ENCODE assay signal across 8 cellular contexts in the genomic region with DNA sequence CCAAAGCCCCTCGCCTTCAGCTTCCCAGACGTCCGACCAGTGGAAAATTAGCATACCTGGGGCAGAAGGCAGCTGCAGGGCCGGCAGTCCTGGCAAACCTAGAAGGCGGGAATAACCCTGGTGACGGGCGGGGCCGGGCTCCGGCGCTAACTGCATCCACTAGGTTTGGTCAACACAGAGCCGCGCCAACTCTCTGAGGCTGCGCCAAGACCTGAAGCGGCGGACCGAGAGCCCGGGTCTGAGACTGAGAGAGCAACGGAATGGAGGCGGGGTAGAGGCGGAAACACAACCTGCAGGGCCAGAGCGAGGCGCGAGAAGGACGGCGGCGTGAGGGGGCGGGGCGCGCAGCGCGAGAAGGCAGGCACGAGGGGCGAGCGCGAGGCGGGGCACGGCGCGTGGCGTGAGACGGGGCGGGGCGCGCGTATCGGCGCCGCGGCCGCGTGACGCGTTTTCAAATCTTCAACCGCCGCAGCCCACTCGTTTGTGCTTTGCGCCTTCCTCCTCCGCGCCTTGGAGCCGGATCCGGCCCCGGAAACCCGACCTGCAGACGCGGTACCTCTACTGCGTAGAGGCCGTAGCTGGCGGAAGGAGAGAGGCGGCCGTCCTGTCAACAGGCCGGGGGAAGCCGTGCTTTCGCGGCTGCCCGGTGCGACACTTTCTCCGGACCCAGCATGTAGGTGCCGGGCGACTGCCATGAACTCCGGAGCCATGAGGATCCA. TPM values are rescaled to one million over a fixed set of nuclear protein-coding genes. Genes with fewer than 3 reads are reported as not detected.
DNase-seq lines count a peak whose midpoint lies in the region; FAIRE-seq and TF ChIP-seq lines count a peak whose summit lies in the region.

A gene with protein sequence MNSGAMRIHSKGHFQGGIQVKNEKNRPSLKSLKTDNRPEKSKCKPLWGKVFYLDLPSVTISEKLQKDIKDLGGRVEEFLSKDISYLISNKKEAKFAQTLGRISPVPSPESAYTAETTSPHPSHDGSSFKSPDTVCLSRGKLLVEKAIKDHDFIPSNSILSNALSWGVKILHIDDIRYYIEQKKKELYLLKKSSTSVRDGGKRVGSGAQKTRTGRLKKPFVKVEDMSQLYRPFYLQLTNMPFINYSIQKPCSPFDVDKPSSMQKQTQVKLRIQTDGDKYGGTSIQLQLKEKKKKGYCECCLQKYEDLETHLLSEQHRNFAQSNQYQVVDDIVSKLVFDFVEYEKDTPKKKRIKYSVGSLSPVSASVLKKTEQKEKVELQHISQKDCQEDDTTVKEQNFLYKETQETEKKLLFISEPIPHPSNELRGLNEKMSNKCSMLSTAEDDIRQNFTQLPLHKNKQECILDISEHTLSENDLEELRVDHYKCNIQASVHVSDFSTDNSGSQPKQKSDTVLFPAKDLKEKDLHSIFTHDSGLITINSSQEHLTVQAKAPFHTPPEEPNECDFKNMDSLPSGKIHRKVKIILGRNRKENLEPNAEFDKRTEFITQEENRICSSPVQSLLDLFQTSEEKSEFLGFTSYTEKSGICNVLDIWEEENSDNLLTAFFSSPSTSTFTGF (plus strand): TSS at position 454 of the 719 bp plus-strand sequence. CDS start 240 bp downstream, at position 694.
A gene with protein sequence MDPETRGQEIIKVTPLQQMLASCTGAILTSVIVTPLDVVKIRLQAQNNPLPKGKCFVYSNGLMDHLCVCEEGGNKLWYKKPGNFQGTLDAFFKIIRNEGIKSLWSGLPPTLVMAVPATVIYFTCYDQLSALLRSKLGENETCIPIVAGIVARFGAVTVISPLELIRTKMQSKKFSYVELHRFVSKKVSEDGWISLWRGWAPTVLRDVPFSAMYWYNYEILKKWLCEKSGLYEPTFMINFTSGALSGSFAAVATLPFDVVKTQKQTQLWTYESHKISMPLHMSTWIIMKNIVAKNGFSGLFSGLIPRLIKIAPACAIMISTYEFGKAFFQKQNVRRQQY (minus strand): TSS at position 321 of the 719 bp plus-strand sequence. CDS start 17,633 bp downstream, outside the sequence.

- H4K8ac ChIP-seq in neuronal stem cell (ENCODE audit: low read depth, low read length), result no peak within 1 kb of the TSS

- WGBS in neuronal stem cell (ENCODE audit: extremely low coverage in 2 of 2, insufficient read length in 2 of 2, insufficient replicate concordance in 1 of 2), 2 donors, result no CpG with 5 or more reads among the region's 80 CpGs

- H3K36me3 ChIP-seq in neuronal stem cell (replicated peaks in 1 of 2; ENCODE audit: control insufficient read depth in 2 of 2, insufficient read depth in 2 of 2, low read length in 2 of 2) (peaks cover 7 to 42% of the 10 kb centered on the region in 2 donors), subcutaneous abdominal adipose tissue (ENCODE audit: control insufficient read depth in 5 of 5, insufficient read depth in 5 of 5, low read length in 5 of 5) (peaks cover 0 to 4% (median 0%) of the 10 kb centered on the region in 5 donors)

- no peak for TF ChIP-seq CTCF in HFFc6 (IDR thresholded peaks at IDR 0.05)

- FAIRE-seq in frontal cortex (lab: Jason Lieb, UNC), result no peak

- H3K23ac ChIP-seq in neuronal stem cell (ENCODE audit: low read depth, low read length, poor library complexity), result peak within 1 kb of the TSS; percentile 83

- peaks cover 6% of the 10 kb centered on the region; the same call in 1 of the 2 replicates for H3K9me3 Mint-ChIP-seq in HFFc6

- H3K4me3 ChIP-seq in neuronal stem cell (ENCODE audit: low read length in 2 of 2), result peak within 1 kb of the TSS; percentile 87 to 93
- peak within 1 kb of the TSS; percentile 87 to 91 (median 91) for H3K4me3 ChIP-seq in subcutaneous abdominal adipose tissue (ENCODE audit: low read depth in 1 of 5, low read length in 5 of 5)

- H2BK120ac ChIP-seq in neuronal stem cell (ENCODE audit: low read depth, low read length), result peak within 1 kb of the TSS; percentile 72

- H3K4me1 Mint-ChIP-seq in HFFc6 (ENCODE audit: low read depth), result peaks cover 37% of the 10 kb centered on the region

- H3K27ac ChIP-seq in neuronal stem cell (replicated peaks; ENCODE audit: low read length) (peak within 1 kb of the TSS; percentile 96), subcutaneous abdominal adipose tissue (ENCODE audit: low read depth, low read length) (peak within 1 kb of the TSS; percentile 88)

- H2BK5ac ChIP-seq in neuronal stem cell (ENCODE audit: low read length), result peak within 1 kb of the TSS; percentile 94

- no peaks in the 10 kb centered on the region; the same call in 1 of the 2 replicates for H3K27me3 Mint-ChIP-seq in HFFc6 (ENCODE audit: insufficient read depth)

- peak within 1 kb of the TSS; percentile 97 for H3K27ac Mint-ChIP-seq in HFFc6

- H3K14ac ChIP-seq in neuronal stem cell (ENCODE audit: low read length), result peak within 1 kb of the TSS; percentile 89

- H3K27me3 ChIP-seq in neuronal stem cell (ENCODE audit: control insufficient read depth in 3 of 3, insufficient read depth in 3 of 3, low read depth in 1 of 3, low read length in 3 of 3) (no peaks in the 10 kb centered on the region), subcutaneous abdominal adipose tissue (ENCODE audit: control insufficient read depth in 5 of 5, insufficient read depth in 4 of 5, low read length in 5 of 5) (no peaks in the 10 kb centered on the region)

- H3K79me1 ChIP-seq in neuronal stem cell (ENCODE audit: low read depth, low read length), result peaks cover 3% of the 10 kb centered on the region

- peak within 1 kb of the TSS; percentile 89 for H2AK5ac ChIP-seq in neuronal stem cell (ENCODE audit: low read depth, low read length)

- peak within 1 kb of the TSS; percentile 89 for H2BK15ac ChIP-seq in neuronal stem cell (ENCODE audit: low read length)

- peaks cover 19% of the 10 kb centered on the region for H3K36me3 Mint-ChIP-seq in HFFc6 (ENCODE audit: low read depth)

- peaks cover 4 to 5% of the 10 kb centered on the region in 2 donors for H3K4me1 ChIP-seq in neuronal stem cell (ENCODE audit: control insufficient read depth in 2 of 2, insufficient read depth in 1 of 2, low read depth in 1 of 2, low read length in 2 of 2)
- peaks cover 0 to 31% (median 28%) of the 10 kb centered on the region in 5 donors for H3K4me1 ChIP-seq in subcutaneous abdominal adipose tissue (ENCODE audit: control insufficient read depth in 5 of 5, insufficient read depth in 5 of 5, low read length in 5 of 5)

- no peak within 1 kb of the TSS for H2BK12ac ChIP-seq in neuronal stem cell (ENCODE audit: low read length)

- in situ Hi-C loops in SK-MEL-5 (cut with HindIII; ENCODE audit: low pct_unique_long_range_greater_than_20kb, low sequenced_read_pairs), result no loop called here

- peak within 1 kb of the TSS; percentile 98 for H3K18ac ChIP-seq in neuronal stem cell (ENCODE audit: low read length)

- peak within 1 kb of the TSS; percentile 66 for H3K4me2 ChIP-seq in neuronal stem cell (ENCODE audit: insufficient read depth, low read length, poor library complexity, severe bottlenecking)

- peak within 1 kb of the TSS; percentile 99 for H3K4me3 Mint-ChIP-seq in HFFc6

- DNase-seq in GM04504 (ENCODE audit: low read depth) (peak; percentile 83), HFFc6 (peak; percentile 92), NAMALWA (ENCODE audit: low spot score) (peak; percentile 98), SK-MEL-5 (ENCODE audit: low read depth, low spot score) (peak; percentile 98), frontal cortex (ENCODE audit: low spot score in 2 of 2) (peak; percentile 87 to 89), neuronal stem cell (ENCODE audit: low spot score) (peak; percentile 90)
- DNase-seq in activated naive CD4-positive, alpha-beta T cell treated with Interleukin-2 at 50 U/mL for 16 hours, result peak; percentile 97

- peak within 1 kb of the TSS; percentile 92 for H2AFZ ChIP-seq in neuronal stem cell (ENCODE audit: low read length)

- H3K9me3 ChIP-seq in neuronal stem cell (replicated peaks in 1 of 2; ENCODE audit: control insufficient read depth in 2 of 2, insufficient read depth in 1 of 2, low read depth in 1 of 2, low read length in 2 of 2) (peaks cover 1 to 26% of the 10 kb centered on the region in 2 donors), subcutaneous abdominal adipose tissue (ENCODE audit: control insufficient read depth in 5 of 5, low read length in 5 of 5) (peaks cover 0 to under 1% (median 0%) of the 10 kb centered on the region in 5 donors)

- H4K91ac ChIP-seq in neuronal stem cell (ENCODE audit: low read depth, low read length, poor library complexity), result no peak within 1 kb of the TSS

- H3K9ac ChIP-seq in neuronal stem cell (ENCODE audit: low read depth, low read length, poor library complexity) (peak within 1 kb of the TSS; percentile 94), subcutaneous abdominal adipose tissue (ENCODE audit: low read length in 5 of 5) (peak within 1 kb of the TSS; percentile 78 to 92 (median 81))

- H3K4ac ChIP-seq in neuronal stem cell (ENCODE audit: low read length), result peak within 1 kb of the TSS; percentile 11

RNA-seq across cellular contexts. Expression of the first gene that starts in this region (rescaled TPM):
- 10 to 100 TPM; 16.1 to 25.3 (median 23.5) TPM for total RNA-seq in HFFc6 (2021; fragmentation: NEBNext Ultra II Directional; extraction: Animal tissue kit (Norgen Biotek cat#: 25700))
- 67.9 and 71.4 TPM in 2 replicates for total RNA-seq in SK-MEL-5 (2014; rRNA removed; shearing (Covaris generic))
- 35.7 and 41.4 TPM in 2 replicates for polyA plus RNA-seq in SK-MEL-5 (2015; cell fraction: cytosol; rRNA removed)
- polyA plus RNA-seq in SK-MEL-5 (2015; cell fraction: nucleus; rRNA removed), result 52.5 and 61.5 TPM in 2 replicates
- total RNA-seq in frontal cortex, result 14.7 TPM
- 61.0 TPM for polyA plus RNA-seq in neuronal stem cell (2013, experiment 1 of 2)
- 71.3 TPM for polyA plus RNA-seq in neuronal stem cell (2013, experiment 2 of 2)

RNA-seq across cellular contexts. Expression of the second gene that starts in this region (rescaled TPM):
- total RNA-seq in HFFc6 (2021; fragmentation: NEBNext Ultra II Directional; extraction: Animal tissue kit (Norgen Biotek cat#: 25700)), result 10 to 100 TPM; 13.1 to 19.0 (median 15.7) TPM
- total RNA-seq in SK-MEL-5 (2014; rRNA removed; shearing (Covaris generic)), result 19.3 and 19.9 TPM in 2 replicates
- 16.7 and 22.5 TPM in 2 replicates for polyA plus RNA-seq in SK-MEL-5 (2015; cell fraction: cytosol; rRNA removed)
- 94.9 and 95.3 TPM in 2 replicates for polyA plus RNA-seq in SK-MEL-5 (2015; cell fraction: nucleus; rRNA removed)
- total RNA-seq in frontal cortex, result 14.3 TPM
- 21.9 TPM for polyA plus RNA-seq in neuronal stem cell (2013, experiment 1 of 2)
- 16.1 TPM for polyA plus RNA-seq in neuronal stem cell (2013, experiment 2 of 2)

Comparison
In these comparisons a context has a peak if more than half of its experiments do, and no peak if none do; other contexts are left out.
1. Peak in every context shown above with its lines: DNase-seq, H3K4me3 ChIP-seq and H3K27ac ChIP-seq.